Comparison of ENCODE assay signal across 1 cellular context in genomic region chr2:152718047-152718908, GRCh38.
TF ChIP-seq lines count a peak whose summit lies in the region.

TSS of gene ARL6IP6 (plus strand) at chr2:152718620. CDS start at chr2:152718625, 5 bp downstream.

TF ChIP-seq in H1, 55 proteins besides CTCF, POLR2A, EP300 and RAD21:
- no peak for TF ChIP-seq HDAC6 (IDR thresholded peaks at IDR 0.05; ENCODE audit: low read depth, low read length)
- no peak for TF ChIP-seq SP4 (IDR thresholded peaks at IDR 0.05; ENCODE audit: low read length)
- peak; percentile 93 for TF ChIP-seq TAF7 (optimal IDR thresholded peaks at IDR 0.05; ENCODE audit: borderline replicate concordance, low read depth, low read length)
- TF ChIP-seq CHD1 (IDR thresholded peaks at IDR 0.05; ENCODE audit: low read depth, low read length) = peak; percentile 81
- no peak for TF ChIP-seq POU5F1 (IDR thresholded peaks at IDR 0.05; ENCODE audit: low read depth, low read length)
- no peak for TF ChIP-seq ATF3 (IDR thresholded peaks at IDR 0.05; ENCODE audit: insufficient read depth, low read depth, low read length)
- peak; percentile 93 for TF ChIP-seq PHF8 (conservative IDR thresholded peaks at IDR 0.05; ENCODE audit: low read depth, low read length)
- TF ChIP-seq NRF1 (IDR thresholded peaks at IDR 0.05; ENCODE audit: low read depth, low read length) = no peak
- no peak for TF ChIP-seq EZH2 (IDR thresholded peaks at IDR 0.05; ENCODE audit: low read depth, low read length, severe bottlenecking)
- TF ChIP-seq KDM1A (IDR thresholded peaks at IDR 0.05; ENCODE audit: borderline replicate concordance, low read length) = no peak
- no peak for TF ChIP-seq MAFK (IDR thresholded peaks at IDR 0.05; ENCODE audit: low read depth, low read length)
- no peak for TF ChIP-seq SP2 (IDR thresholded peaks at IDR 0.05; ENCODE audit: low read length)
- TF ChIP-seq E2F6 (IDR thresholded peaks at IDR 0.05) = no peak; the same call in 1 of the 2 replicates
- TF ChIP-seq CHD7 (IDR thresholded peaks at IDR 0.05; ENCODE audit: insufficient replicate concordance, low read length) = no peak
- peak; percentile 55; the same call in 1 of the 2 replicates for TF ChIP-seq TEAD4 (IDR thresholded peaks at IDR 0.05; ENCODE audit: low read depth, low read length)
- TF ChIP-seq RXRA (IDR thresholded peaks at IDR 0.05; ENCODE audit: insufficient read depth, low read depth, low read length) = no peak
- TF ChIP-seq CEBPB (IDR thresholded peaks at IDR 0.05; ENCODE audit: low read depth, low read length) = no peak
- TF ChIP-seq GTF2F1 (IDR thresholded peaks at IDR 0.05; ENCODE audit: borderline replicate concordance, low read depth, low read length) = no peak
- TF ChIP-seq CREB1 (IDR thresholded peaks at IDR 0.05) = peak; percentile 75
- TF ChIP-seq TAF1 (IDR thresholded peaks at IDR 0.05; ENCODE audit: low read depth, low read length) = peak; percentile 96
- TF ChIP-seq KDM5A (IDR thresholded peaks at IDR 0.05; ENCODE audit: low read length) = no peak
- TF ChIP-seq CTBP2 (IDR thresholded peaks at IDR 0.05; ENCODE audit: borderline replicate concordance, insufficient read depth, insufficient read length, low read length) = no peak
- 0 out of 2 replicates have a peak, but pooled peaks have one; percentile 14 for TF ChIP-seq SIX5 (IDR thresholded peaks at IDR 0.05; ENCODE audit: low read depth, low read length)
- no peak for TF ChIP-seq BRCA1 (IDR thresholded peaks at IDR 0.05; ENCODE audit: low read depth, low read length)
- TF ChIP-seq SIRT6 (IDR thresholded peaks at IDR 0.05; ENCODE audit: low read length) = no peak
- TF ChIP-seq RFX5 (IDR thresholded peaks at IDR 0.05; ENCODE audit: borderline replicate concordance, low read depth, low read length) = no peak
- no peak for TF ChIP-seq TCF12 (IDR thresholded peaks at IDR 0.05; ENCODE audit: low read depth, low read length)
- TF ChIP-seq YY1 (IDR thresholded peaks at IDR 0.05; ENCODE audit: low read depth, low read length) = no peak; the same call in none of the 2 replicates
- TF ChIP-seq TBP (IDR thresholded peaks at IDR 0.05; ENCODE audit: low read depth, low read length) = peak; percentile 94
- TF ChIP-seq SUZ12 (IDR thresholded peaks at IDR 0.05; ENCODE audit: low read length) = no peak
- no peak for TF ChIP-seq JUN (IDR thresholded peaks at IDR 0.05; ENCODE audit: low read depth, low read length)
- TF ChIP-seq CBX5 (IDR thresholded peaks at IDR 0.05; ENCODE audit: low read depth, low read length) = no peak
- TF ChIP-seq GABPA (IDR thresholded peaks at IDR 0.05; ENCODE audit: borderline replicate concordance, insufficient read depth, low read length) = no peak
- TF ChIP-seq FOSL1 (IDR thresholded peaks at IDR 0.05; ENCODE audit: insufficient read depth, low read depth, low read length) = peak; percentile 93
- TF ChIP-seq MAX (IDR thresholded peaks at IDR 0.05) = peak; percentile 17
- 0 out of 2 replicates have a peak, but pooled peaks have one; percentile 2 for TF ChIP-seq USF2 (IDR thresholded peaks at IDR 0.05; ENCODE audit: low read length)
- no peak for TF ChIP-seq BCL11A (IDR thresholded peaks at IDR 0.05; ENCODE audit: low read depth in 2 of 2, low read length in 2 of 2)
- TF ChIP-seq SP1 (IDR thresholded peaks at IDR 0.05; ENCODE audit: low read depth, low read length) = peak; percentile 60
- peak; percentile 78 for TF ChIP-seq POLR2AphosphoS5 (IDR thresholded peaks at IDR 0.05; ENCODE audit: low read depth, low read length)
- peak; percentile 85 for TF ChIP-seq RBBP5 (IDR thresholded peaks at IDR 0.05; ENCODE audit: borderline replicate concordance, low read depth, low read length)
- TF ChIP-seq EGR1 (IDR thresholded peaks at IDR 0.05; ENCODE audit: borderline replicate concordance, low read depth, low read length) = peak; percentile 80
- TF ChIP-seq SRF (IDR thresholded peaks at IDR 0.05; ENCODE audit: low read depth, low read length) = no peak
- no peak for TF ChIP-seq HDAC2 (IDR thresholded peaks at IDR 0.05; ENCODE audit: borderline replicate concordance in 1 of 2, low read depth in 2 of 2, low read length in 2 of 2)
- TF ChIP-seq ATF2 (IDR thresholded peaks at IDR 0.05; ENCODE audit: low read length) = peak; percentile 85
- 0 out of 4 replicates have a peak, but pooled peaks of 1 of the 2 experiments have one; percentile 20 for TF ChIP-seq SIN3A (conservative IDR thresholded peaks at IDR 0.05 in 1 of 2, IDR thresholded peaks at IDR 0.05 in 1 of 2; ENCODE audit: low read depth in 1 of 2, low read length in 2 of 2)
- peak; percentile 81 for TF ChIP-seq ASH2L (IDR thresholded peaks at IDR 0.05; ENCODE audit: low read length)
- no peak for TF ChIP-seq NANOG (IDR thresholded peaks at IDR 0.05; ENCODE audit: insufficient read depth, low read depth, low read length, poor library complexity, severe bottlenecking)
- TF ChIP-seq RNF2 (IDR thresholded peaks at IDR 0.05; ENCODE audit: borderline replicate concordance, low read depth, low read length, missing control alignments, poor library complexity, severe bottlenecking) = no peak
- no peak for TF ChIP-seq CBX8 (IDR thresholded peaks at IDR 0.05; ENCODE audit: borderline replicate concordance, low read depth, low read length)
- TF ChIP-seq CHD2 (IDR thresholded peaks at IDR 0.05; ENCODE audit: low read length) = no peak
- TF ChIP-seq SAP30 (IDR thresholded peaks at IDR 0.05; ENCODE audit: insufficient read depth, insufficient replicate concordance, low read length) = no peak
- no peak for TF ChIP-seq ZNF274 (IDR thresholded peaks at IDR 0.05; ENCODE audit: borderline replicate concordance, extremely low read depth, low read length)
- peak; percentile 80 for TF ChIP-seq JUND (IDR thresholded peaks at IDR 0.05; ENCODE audit: low read length)
- TF ChIP-seq BACH1 (IDR thresholded peaks at IDR 0.05; ENCODE audit: low read length) = no peak
- TF ChIP-seq KDM4A (IDR thresholded peaks at IDR 0.05; ENCODE audit: low read depth, low read length, severe bottlenecking) = peak; percentile 52
